ENCODE assay signal across 9 cellular contexts in genomic region chr19:11130824-11131455, GRCh38. TPM values are rescaled to one million over a fixed set of nuclear protein-coding genes. Genes with fewer than 3 reads are reported as not detected.
DNase-seq lines count a peak whose midpoint lies in the region; ATAC-seq, FAIRE-seq and TF ChIP-seq lines count a peak whose summit lies in the region.
"Had no signal": no experiment of that assay in that cellular context is flagged by ENCODE, and none has a peak within 500 bp of the region (broad histone marks: within the 10 kb centered on the region; RNA-seq: fewer than 3 reads in every experiment).

No MANE protein-coding gene starts in this region.

- peaks cover 51% of the 10 kb centered on the region for H3K36me3 Mint-ChIP-seq in activated naive CD4-positive, alpha-beta T cell treated with anti-CD3 and anti-CD28 coated beads, Interleukin-2, amount 10 ng/mL, durations not matched to agents 7 days and 5 days
- H3K36me3 Mint-ChIP-seq in type B pancreatic cell, result peaks cover 30% of the 10 kb centered on the region

- TF ChIP-seq CTCF in D721Med (IDR thresholded peaks at IDR 0.05; ENCODE audit: insufficient read depth, missing control alignments) (peak; percentile 73), type B pancreatic cell (conservative IDR thresholded peaks at IDR 0.05) (peak; percentile 79)

- peaks cover 2% of the 10 kb centered on the region for H3K4me1 Mint-ChIP-seq in activated naive CD4-positive, alpha-beta T cell treated with anti-CD3 and anti-CD28 coated beads, Interleukin-2, amount 10 ng/mL, durations not matched to agents 7 days and 5 days
- H3K4me1 Mint-ChIP-seq in type B pancreatic cell (ENCODE audit: unreplicated experiment), result no peaks in the 10 kb centered on the region

- in situ Hi-C loops in SK-MEL-5 (cut with HindIII; ENCODE audit: low pct_unique_long_range_greater_than_20kb, low sequenced_read_pairs), result no loop called here

- DNase-seq in D721Med (ENCODE audit: insufficient read length, low spot score) (peak; percentile 83), Kasumi-1 (lab: John Stamatoyannopoulos, UW) (peak; percentile 84 to 93), SK-MEL-5 (ENCODE audit: low read depth, low spot score) (peak; percentile 78), glomerular visceral epithelial cell (ENCODE audit: extremely low spot score) (peak; percentile 79), pons (ENCODE audit: low spot score) (peak; percentile 45), type B pancreatic cell (ENCODE audit: extremely low spot score, unreplicated experiment) (peak; percentile 85)
- DNase-seq in activated naive CD4-positive, alpha-beta T cell treated with anti-CD3 and anti-CD28 coated beads, Interleukin-2, amount 10 ng/mL, durations not matched to agents 7 days and 5 days, result peak; percentile 78

- ATAC-seq in GM18907 (IDR thresholded peaks at IDR 0.05; ENCODE audit: unreplicated experiment), result no peak

- no peaks in the 10 kb centered on the region for H3K27me3 Mint-ChIP-seq in activated naive CD4-positive, alpha-beta T cell treated with anti-CD3 and anti-CD28 coated beads, Interleukin-2, amount 10 ng/mL, durations not matched to agents 7 days and 5 days
- H3K27me3 Mint-ChIP-seq in type B pancreatic cell, result no peaks in the 10 kb centered on the region

- no peak overlapping the region for H3K4me3 Mint-ChIP-seq in activated naive CD4-positive, alpha-beta T cell treated with anti-CD3 and anti-CD28 coated beads, Interleukin-2, amount 10 ng/mL, durations not matched to agents 7 days and 5 days
- no peak overlapping the region for H3K4me3 Mint-ChIP-seq in type B pancreatic cell

- no peak overlapping the region for H3K27ac Mint-ChIP-seq in activated naive CD4-positive, alpha-beta T cell treated with anti-CD3 and anti-CD28 coated beads, Interleukin-2, amount 10 ng/mL, durations not matched to agents 7 days and 5 days
- H3K27ac Mint-ChIP-seq in type B pancreatic cell, result peak overlapping the region; percentile 58

- CTCF ChIA-PET in activated naive CD4-positive, alpha-beta T cell treated with anti-CD3 and anti-CD28 coated beads, Interleukin-2, amount 10 ng/mL, durations not matched to agents 7 days and 5 days (lab: Charles Lee), result interaction anchor here (1.6 kb wide), 1 partner anchor 95 kb away, joined by 5 read pairs; no protein-coding TSS in a partner anchor

- no peaks in the 10 kb centered on the region for H3K9me3 Mint-ChIP-seq in activated naive CD4-positive, alpha-beta T cell treated with anti-CD3 and anti-CD28 coated beads, Interleukin-2, amount 10 ng/mL, durations not matched to agents 7 days and 5 days
- no peaks in the 10 kb centered on the region for H3K9me3 Mint-ChIP-seq in type B pancreatic cell

- FAIRE-seq in D721Med (lab: Jason Lieb, UNC), result no peak
- FAIRE-seq: TTC549 had no signal

RNA-seq across cellular contexts. Expression of gene SPC24, which starts 24.6 kb away (rescaled TPM):
- total RNA-seq in SK-MEL-5 (2014; rRNA removed; shearing (Covaris generic)), result 18.7 and 23.4 TPM in 2 replicates
- polyA plus RNA-seq in SK-MEL-5 (2015; cell fraction: cytosol; rRNA removed), result 12.4 and 15.1 TPM in 2 replicates
- 8.3 and 10.8 TPM in 2 replicates for polyA plus RNA-seq in SK-MEL-5 (2015; cell fraction: nucleus; rRNA removed)
- total RNA-seq in type B pancreatic cell (ENCODE audit: low replicate concordance), result 15.0 and 43.2 TPM in 2 replicates

RNA-seq across cellular contexts. Expression of gene LDLR, which starts 41.7 kb away (rescaled TPM):
- total RNA-seq in SK-MEL-5 (2014; rRNA removed; shearing (Covaris generic)), result 39.0 and 51.2 TPM in 2 replicates
- 59.0 and 94.0 TPM in 2 replicates for polyA plus RNA-seq in SK-MEL-5 (2015; cell fraction: cytosol; rRNA removed)
- 37.1 and 47.4 TPM in 2 replicates for polyA plus RNA-seq in SK-MEL-5 (2015; cell fraction: nucleus; rRNA removed)
- 67.4 and 103 TPM in 2 replicates for total RNA-seq in type B pancreatic cell (ENCODE audit: low replicate concordance)
